ENCODE assay signal across 11 cellular contexts in genomic region chr4:95572304-95572991, GRCh38. TPM values are rescaled to one million over a fixed set of nuclear protein-coding genes. Genes with fewer than 3 reads are reported as not detected.
DNase-seq lines count a peak whose midpoint lies in the region; ATAC-seq and TF ChIP-seq lines count a peak whose summit lies in the region.
"Had no signal": no experiment of that assay in that cellular context is flagged by ENCODE, and none has a peak within 500 bp of the region (broad histone marks: within the 10 kb centered on the region; RNA-seq: fewer than 3 reads in every experiment).

No MANE protein-coding gene starts in this region.

- H3K27ac ChIP-seq in mesenchymal stem cell (ENCODE audit: low read length, poor library complexity, severe bottlenecking): no peak overlapping the region

- no peak overlapping the region for H3K4me2 ChIP-seq in mesenchymal stem cell (ENCODE audit: low read length, poor library complexity, severe bottlenecking)

- no peak overlapping the region for H3K9ac ChIP-seq in mesenchymal stem cell (ENCODE audit: low read length)

- H3K4me1 Mint-ChIP-seq in Calu3 (ENCODE audit: low read depth, unreplicated experiment): peaks cover 12% of the 10 kb centered on the region
- no peaks in the 10 kb centered on the region for H3K4me1 Mint-ChIP-seq in glutamatergic neuron (ENCODE audit: low read depth, unreplicated experiment)

- no peak overlapping the region for H2AK5ac ChIP-seq in mesenchymal stem cell (ENCODE audit: low read length, severe bottlenecking)

- H3K4me3 Mint-ChIP-seq in Calu3 (ENCODE audit: low read depth, unreplicated experiment): no peak overlapping the region
- H3K4me3 Mint-ChIP-seq in glutamatergic neuron (ENCODE audit: unreplicated experiment): no peak overlapping the region
- H3K4me3 Mint-ChIP-seq: activated T-cell treated with anti-CD3 and anti-CD28 coated beads, Interleukin-2, amount 50 U/mL, for 24 hours; CD8-positive, alpha-beta T cell had no signal

- CTCF ChIA-PET in Calu3 (lab: Charles Lee): interaction anchor here (0.5 kb wide), 1 partner anchor 367 kb away, joined by 3 read pairs; no protein-coding TSS in a partner anchor

- no peak overlapping the region for H3K14ac ChIP-seq in mesenchymal stem cell (ENCODE audit: low read length in 2 of 2)

- intact Hi-C loops in Calu3 (cut with micrococcal nuclease; ENCODE audit: unreplicated experiment): no loop called here

- no peak for ATAC-seq in HG03097 (IDR thresholded peaks at IDR 0.05; ENCODE audit: low FRiP score, unreplicated experiment)
- ATAC-seq: CD8-positive, alpha-beta T cell; esophagus mucosa had no signal

- H3K9me3 Mint-ChIP-seq in Calu3 (ENCODE audit: low read depth, unreplicated experiment) (peaks cover 7% of the 10 kb centered on the region), glutamatergic neuron (ENCODE audit: unreplicated experiment) (peaks cover 5% of the 10 kb centered on the region)

- peaks cover 25% of the 10 kb centered on the region for H3K9me3 ChIP-seq in mesenchymal stem cell (ENCODE audit: control insufficient read depth, low read length)

- no peak overlapping the region for H2BK5ac ChIP-seq in mesenchymal stem cell (ENCODE audit: low read depth, low read length, poor library complexity, severe bottlenecking)

- H3K18ac ChIP-seq in mesenchymal stem cell (ENCODE audit: low read depth in 1 of 2, low read length in 2 of 2): peak overlapping the region; percentile 48 to 67

- no peak overlapping the region for H3K23ac ChIP-seq in mesenchymal stem cell (ENCODE audit: low read length in 2 of 2)

- peak overlapping the region; percentile 20 for H2AFZ ChIP-seq in mesenchymal stem cell (ENCODE audit: low read depth, low read length)

- peaks cover 7% of the 10 kb centered on the region for H3K4me1 ChIP-seq in mesenchymal stem cell (ENCODE audit: control insufficient read depth, insufficient read depth, low read depth, low read length)

- WGBS in mesenchymal stem cell: 63% methylated on average over 6 of the region's 6 CpGs

- H2BK120ac ChIP-seq in mesenchymal stem cell (ENCODE audit: low read depth, low read length): no peak overlapping the region

- H2BK15ac ChIP-seq in mesenchymal stem cell (ENCODE audit: low read depth, poor library complexity, severe bottlenecking): no peak overlapping the region

- TF ChIP-seq CTCF in Calu3 (IDR thresholded peaks at IDR 0.05; ENCODE audit: unreplicated experiment): no peak
- TF ChIP-seq CTCF in glutamatergic neuron (IDR thresholded peaks at IDR 0.05; ENCODE audit: partially characterized antibody, unreplicated experiment): no peak

- H3K36me3 ChIP-seq in mesenchymal stem cell (ENCODE audit: control insufficient read depth in 1 of 2, insufficient read depth in 2 of 2, low read depth in 1 of 2, low read length in 2 of 2): no peaks in the 10 kb centered on the region

- no peak overlapping the region for H4K91ac ChIP-seq in mesenchymal stem cell (ENCODE audit: low read length)

- H3K4me3 ChIP-seq in mesenchymal stem cell (ENCODE audit: insufficient read depth in 1 of 2, low read depth in 1 of 2, low read length in 2 of 2): no peak overlapping the region

- H3K27me3 ChIP-seq in mesenchymal stem cell (ENCODE audit: control insufficient read depth in 1 of 2, insufficient read depth in 1 of 2, low read length in 2 of 2): no peaks in the 10 kb centered on the region

- H3K36me3 Mint-ChIP-seq in Calu3 (ENCODE audit: insufficient read depth, unreplicated experiment): no peaks in the 10 kb centered on the region
- peaks cover 20% of the 10 kb centered on the region for H3K36me3 Mint-ChIP-seq in glutamatergic neuron (ENCODE audit: unreplicated experiment)
- H3K36me3 Mint-ChIP-seq: CD8-positive, alpha-beta T cell had no signal

- H3K4ac ChIP-seq in mesenchymal stem cell (ENCODE audit: low read depth in 1 of 2, low read length in 2 of 2): no peak overlapping the region

- no peaks in the 10 kb centered on the region for H3K79me1 ChIP-seq in mesenchymal stem cell (replicated peaks; ENCODE audit: low read length, poor library complexity, severe bottlenecking)

- peak overlapping the region; percentile 7 for H4K8ac ChIP-seq in mesenchymal stem cell (ENCODE audit: low read length)

- H3K27me3 Mint-ChIP-seq in Calu3 (ENCODE audit: unreplicated experiment) (no peaks in the 10 kb centered on the region), glutamatergic neuron (ENCODE audit: unreplicated experiment) (no peaks in the 10 kb centered on the region)
- H3K27me3 Mint-ChIP-seq: activated T-cell treated with anti-CD3 and anti-CD28 coated beads, Interleukin-2, amount 50 U/mL, for 24 hours had no signal

- DNase-seq in Calu3 (peak; percentile 80), NCI-H69 (lab: John Stamatoyannopoulos, UW) (peak; percentile 41), dermis blood vessel endothelial cell (peak; percentile 64), mesenchymal stem cell (peak; percentile 79), glutamatergic neuron (no peak), HCEC 1CT (no peak)
- no peak for DNase-seq in stimulated activated CD4-positive, alpha-beta T cell treated with anti-CD3 and anti-CD28 coated beads, Interleukin-2, amount 100 ng/mL, for 48 hours
- DNase-seq: activated T-cell treated with anti-CD3 and anti-CD28 coated beads, Interleukin-2, amount 50 U/mL, for 24 hours; CD8-positive, alpha-beta T cell had no signal

- H3K27ac Mint-ChIP-seq in Calu3 (ENCODE audit: unreplicated experiment) (no peak overlapping the region), glutamatergic neuron (ENCODE audit: unreplicated experiment) (no peak overlapping the region)
- H3K27ac Mint-ChIP-seq: activated T-cell treated with anti-CD3 and anti-CD28 coated beads, Interleukin-2, amount 50 U/mL, for 24 hours; CD8-positive, alpha-beta T cell had no signal

- BruUV-seq in Calu3 (replicated peaks; lab: Mats Ljungman, UMichigan): no TSS peak

- H2BK12ac ChIP-seq in mesenchymal stem cell (ENCODE audit: low read length in 2 of 2): peak overlapping the region in 1 of 2 experiments; percentile 21

RNA-seq across cellular contexts. Expression of gene UNC5C, which starts 23.7 kb away (rescaled TPM):
- total RNA-seq in Calu3 (2022) (not detected in 2 replicates), dermis blood vessel endothelial cell (under 0.01 and 0.23 TPM in 2 replicates), glutamatergic neuron (ENCODE audit: unreplicated experiment) (41.2 TPM)
- 14.9 TPM for polyA plus RNA-seq in mesenchymal stem cell (2013, experiment 1 of 2)
- 14.1 TPM for polyA plus RNA-seq in mesenchymal stem cell (2013, experiment 2 of 2)
- total RNA-seq: CD8-positive, alpha-beta T cell had no signal

Comparison
In these comparisons a context has a peak if more than half of its experiments do, and no peak if none do; other contexts are left out.
1. DNase-seq: peak in Calu3 (single experiment), NCI-H69 (single experiment), dermis blood vessel endothelial cell (single experiment) and mesenchymal stem cell (single experiment); none in glutamatergic neuron (single experiment), HCEC 1CT (single experiment) and stimulated activated CD4-positive, alpha-beta T cell treated with anti-CD3 and anti-CD28 coated beads, Interleukin-2, amount 100 ng/mL, for 48 hours (0 of 2).
2. RNA of gene UNC5C, which starts 23.7 kb away (total RNA-seq): 41.2 TPM in glutamatergic neuron (single experiment); not detected in Calu3 and under 0.01 to 0.23 TPM in dermis blood vessel endothelial cell; every median in the first group is over 10 times any median in the second.